ENCODE assay signal across 9 cellular contexts in the genomic region with DNA sequence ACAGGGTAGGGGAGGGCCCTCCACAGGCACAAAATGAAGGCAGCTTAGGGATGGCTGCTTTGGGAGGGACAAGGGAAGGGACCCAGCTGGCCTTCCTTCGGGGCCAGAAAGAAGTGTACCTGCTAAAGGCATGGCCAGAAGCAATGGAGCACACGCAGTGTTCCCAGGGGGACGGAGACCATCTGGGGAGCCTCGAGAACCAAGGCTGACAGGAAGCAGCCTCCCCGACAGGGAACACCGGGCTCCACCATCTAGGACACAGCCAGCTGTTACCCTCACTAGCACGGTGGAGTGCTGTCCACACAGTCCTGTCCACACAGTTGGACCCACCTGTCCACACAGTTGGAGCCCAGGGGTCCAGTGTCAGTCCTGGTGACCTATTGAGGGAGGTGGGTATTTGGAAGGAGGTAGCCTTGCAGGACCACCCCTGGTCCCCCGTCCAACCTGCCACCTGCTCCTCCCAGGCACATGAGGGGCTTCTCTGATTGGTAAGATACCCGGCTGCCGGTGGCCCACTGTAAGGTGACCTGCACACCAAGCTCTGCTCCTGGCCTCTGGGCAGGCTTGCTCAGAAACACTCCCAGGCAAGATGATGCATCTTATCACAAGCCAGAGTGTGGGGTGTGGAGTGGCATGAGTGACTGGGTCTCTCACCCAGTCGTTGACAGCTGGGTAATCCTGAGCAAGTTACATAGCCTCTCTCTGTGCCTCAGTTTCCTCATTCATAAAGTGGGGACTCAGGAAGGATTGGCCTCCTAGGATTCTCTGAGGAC. TPM values are rescaled to one million over a fixed set of nuclear protein-coding genes. Genes with fewer than 3 reads are reported as not detected.
A peak's percentile ranks its signal among the peaks of the same experiment; 100 is the strongest.
DNase-seq lines count a peak whose midpoint lies in the region; ATAC-seq and TF ChIP-seq lines count a peak whose summit lies in the region.
"Had no signal": no experiment of that assay in that cellular context is flagged by ENCODE, and none has a peak within 500 bp of the region (broad histone marks: within the 10 kb centered on the region; RNA-seq: fewer than 3 reads in every experiment).

No MANE protein-coding gene starts in this region.

- H3K36me3 Mint-ChIP-seq in activated CD4-positive, alpha-beta T cell treated with anti-CD3 and anti-CD28 coated beads for 36 hours (ENCODE audit: low read depth): no peaks in the 10 kb centered on the region
- peaks cover 7% of the 10 kb centered on the region for H3K36me3 Mint-ChIP-seq in activated T-helper 17 cell treated with anti-CD3 and anti-CD28 coated beads, Interleukin-2, amount 50 U/mL, for 72 hours (ENCODE audit: low read depth)
- H3K36me3 Mint-ChIP-seq in glutamatergic neuron (ENCODE audit: unreplicated experiment): no peaks in the 10 kb centered on the region

- CTCF ChIA-PET in activated CD4-positive, alpha-beta T cell treated with anti-CD3 and anti-CD28 coated beads for 36 hours (lab: Charles Lee): interaction anchor here (1.5 to 1.8 kb wide), 2 partner anchors 12 to 22 kb away, joined by 3 to 6 read pairs; no protein-coding TSS in a partner anchor

- POLR2A ChIA-PET in activated CD4-positive, alpha-beta T cell treated with anti-CD3 and anti-CD28 coated beads for 36 hours (lab: Charles Lee): interaction anchor here (0.6 to 2.0 kb wide), 4 partner anchors 11 to 20 kb away, joined by 3 to 8 read pairs (median 4); a partner anchor contains a TSS

- peak; percentile 73 for ATAC-seq in activated CD4-positive, alpha-beta T cell treated with anti-CD3 and anti-CD28 coated beads for 36 hours
- ATAC-seq in activated T-helper 17 cell treated with anti-CD3 and anti-CD28 coated beads, Interleukin-2, amount 50 U/mL, for 72 hours (replicated peaks): peak; percentile 70
- ATAC-seq in GM19463 (IDR thresholded peaks at IDR 0.05; ENCODE audit: unreplicated experiment): no peak

- H3K4me1 ChIP-seq in stomach: peaks cover 9 to 34% (median 22%) of the 10 kb centered on the region in 4 donors
- H3K4me1 ChIP-seq: right lobe of liver had no signal

- H3K36me3 ChIP-seq in stomach: no peaks in the 10 kb centered on the region
- H3K36me3 ChIP-seq: right lobe of liver had no signal

- no peaks in the 10 kb centered on the region for H3K27me3 ChIP-seq in stomach
- H3K27me3 ChIP-seq: right lobe of liver had no signal

- H3K9me3 ChIP-seq in stomach: no peaks in the 10 kb centered on the region
- H3K9me3 ChIP-seq: right lobe of liver had no signal

- no peak for TF ChIP-seq POLR2A in stomach (IDR thresholded peaks at IDR 0.05)

- peak overlapping the region; percentile 91 for H3K27ac Mint-ChIP-seq in activated CD4-positive, alpha-beta T cell treated with anti-CD3 and anti-CD28 coated beads for 36 hours
- H3K27ac Mint-ChIP-seq in activated T-helper 17 cell treated with anti-CD3 and anti-CD28 coated beads, Interleukin-2, amount 50 U/mL, for 72 hours: peak overlapping the region; percentile 91
- peak overlapping the region; percentile 48 for H3K27ac Mint-ChIP-seq in glutamatergic neuron (ENCODE audit: unreplicated experiment)

- no peaks in the 10 kb centered on the region for H3K9me3 Mint-ChIP-seq in activated CD4-positive, alpha-beta T cell treated with anti-CD3 and anti-CD28 coated beads for 36 hours (ENCODE audit: low read depth)
- no peaks in the 10 kb centered on the region for H3K9me3 Mint-ChIP-seq in activated T-helper 17 cell treated with anti-CD3 and anti-CD28 coated beads, Interleukin-2, amount 50 U/mL, for 72 hours
- H3K9me3 Mint-ChIP-seq in glutamatergic neuron (ENCODE audit: unreplicated experiment): peaks cover 10% of the 10 kb centered on the region

- H3K27me3 Mint-ChIP-seq in activated CD4-positive, alpha-beta T cell treated with anti-CD3 and anti-CD28 coated beads for 36 hours: peaks cover 5% of the 10 kb centered on the region
- H3K27me3 Mint-ChIP-seq in activated T-helper 17 cell treated with anti-CD3 and anti-CD28 coated beads, Interleukin-2, amount 50 U/mL, for 72 hours: no peaks in the 10 kb centered on the region
- H3K27me3 Mint-ChIP-seq in glutamatergic neuron (ENCODE audit: unreplicated experiment): peaks cover 10% of the 10 kb centered on the region

- TF ChIP-seq CTCF in glutamatergic neuron (IDR thresholded peaks at IDR 0.05; ENCODE audit: partially characterized antibody, unreplicated experiment): no peak
- TF ChIP-seq CTCF in stomach (IDR thresholded peaks at IDR 0.05): no peak

- WGBS in stomach, 5 donors: 67 to 82% (median 78%) methylated on average over 7 to 11 of the region's 11 CpGs

- no peak overlapping the region for H3K4me3 ChIP-seq in stomach
- H3K4me3 ChIP-seq: right lobe of liver had no signal

- peak overlapping the region in 4 of 5 donors; percentile 27 to 81 (median 54) for H3K27ac ChIP-seq in stomach
- H3K27ac ChIP-seq: right lobe of liver had no signal

- intact Hi-C loops in activated CD4-positive, alpha-beta T cell treated with anti-CD3 and anti-CD28 coated beads for 36 hours (cut with DNase I, micrococcal nuclease): loop anchor here (1.0 to 5.0 kb wide), 5 partner anchors 12 to 105 kb away; a partner anchor contains a TSS
- intact Hi-C loops in stomach (cut with DNase I; ENCODE audit: low total_unique reads): no loop called here

- peak; percentile 68 for DNase-seq in activated CD4-positive, alpha-beta T cell treated with anti-CD3 and anti-CD28 coated beads for 36 hours
- no peak for DNase-seq in activated CD4-positive, alpha-beta T cell treated with anti-CD3 and anti-CD28 coated beads for 4 hours
- DNase-seq in glutamatergic neuron (no peak), stomach (no peak), NCI-H510A (lab: John Stamatoyannopoulos, UW) (no peak), GM19238 (ENCODE audit: insufficient read length, low spot score) (no peak)
- DNase-seq: right lobe of liver had no signal

- no peak for TF ChIP-seq EP300 in stomach (IDR thresholded peaks at IDR 0.05)

- peak overlapping the region; percentile 51 for H3K4me3 Mint-ChIP-seq in activated CD4-positive, alpha-beta T cell treated with anti-CD3 and anti-CD28 coated beads for 36 hours
- H3K4me3 Mint-ChIP-seq in activated T-helper 17 cell treated with anti-CD3 and anti-CD28 coated beads, Interleukin-2, amount 50 U/mL, for 72 hours: peak overlapping the region; percentile 65
- no peak overlapping the region for H3K4me3 Mint-ChIP-seq in glutamatergic neuron (ENCODE audit: unreplicated experiment)

- peaks cover 55% of the 10 kb centered on the region for H3K4me1 Mint-ChIP-seq in activated CD4-positive, alpha-beta T cell treated with anti-CD3 and anti-CD28 coated beads for 36 hours
- H3K4me1 Mint-ChIP-seq in activated T-helper 17 cell treated with anti-CD3 and anti-CD28 coated beads, Interleukin-2, amount 50 U/mL, for 72 hours: peaks cover 17% of the 10 kb centered on the region
- H3K4me1 Mint-ChIP-seq in glutamatergic neuron (ENCODE audit: low read depth, unreplicated experiment): peaks cover 22% of the 10 kb centered on the region

RNA-seq across cellular contexts. Expression of a gene that starts 20.5 kb away (rescaled TPM):
- 10 to 100 TPM; 27.1 to 27.2 TPM for total RNA-seq in activated CD4-positive, alpha-beta T cell treated with anti-CD3 and anti-CD28 coated beads for 36 hours
- 10 to 100 TPM; 20.1 to 29.8 TPM for total RNA-seq in activated T-helper 17 cell treated with anti-CD3 and anti-CD28 coated beads, Interleukin-2, amount 50 U/mL, for 72 hours
- 528 TPM for total RNA-seq in glutamatergic neuron (ENCODE audit: unreplicated experiment)
- 10 to 100 TPM in 4 of 5 donors, 1 to 10 TPM in 1; 7.6 to 88.9 (median 22.2) TPM for total RNA-seq in stomach
- 1 to 10 TPM; 4.1 to 5.4 (median 5.3) TPM for polyA plus RNA-seq in stomach
